In the genomic region with DNA sequence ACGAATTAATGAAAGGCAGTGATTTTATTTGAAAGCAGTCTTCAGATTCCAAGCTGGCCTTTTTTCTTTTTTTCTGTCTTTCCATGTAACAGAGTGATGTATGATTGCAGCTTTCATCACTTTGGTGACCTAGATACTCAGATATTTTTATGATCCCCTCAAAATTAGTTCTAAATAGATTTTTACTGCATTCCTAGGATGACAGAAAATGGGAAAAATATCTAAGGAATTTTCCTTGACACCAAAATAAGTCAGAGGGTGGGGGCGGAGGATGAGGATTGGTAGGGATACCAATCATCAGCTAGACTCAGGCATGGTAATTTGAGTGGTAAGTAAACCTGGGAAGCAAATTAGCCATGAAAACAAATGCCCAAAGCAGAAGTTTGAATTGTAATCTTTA, we compare ENCODE assay signal across 20 cellular contexts. TPM values are rescaled to one million over a fixed set of nuclear protein-coding genes. Genes with fewer than 3 reads are reported as not detected.
DNase-seq lines count a peak whose midpoint lies in the region; ATAC-seq and TF ChIP-seq lines count a peak whose summit lies in the region.
"Had no signal": no experiment of that assay in that cellular context is flagged by ENCODE, and none has a peak within 500 bp of the region (broad histone marks: within the 10 kb centered on the region; RNA-seq: fewer than 3 reads in every experiment).

No MANE protein-coding gene starts in this region.

- H3K27me3 ChIP-seq in SJSA1 (replicated peaks), result no peaks in the 10 kb centered on the region
- H3K27me3 ChIP-seq: right lobe of liver had no signal

- no peak overlapping the region for H3K27ac Mint-ChIP-seq in activated T-helper 17 cell treated with anti-CD3 and anti-CD28 coated beads, Interleukin-2, amount 50 U/mL, for 72 hours
- H3K27ac Mint-ChIP-seq: activated B cell treated with CpG ODN at 0.5 μM for 24 hours; activated naive CD4-positive, alpha-beta T cell treated with anti-CD3 and anti-CD28 coated beads, Interleukin-2, amount 50 U/mL, for 24 hours; nephron progenitor cell; stimulated activated naive B cell treated with anti-CD40 and anti-IgM and Interleukin-4, amounts not matched to agents 10 μg/mL and 1 μg/mL and 100 μg/mL, for 72 hours had no signal

- no peak for TF ChIP-seq CTCF in fibroblast of villous mesenchyme (IDR thresholded peaks at IDR 0.05; ENCODE audit: insufficient read depth, low read depth, low read length)

- H3K4me3 ChIP-seq in SJSA1 (no peak overlapping the region), fibroblast of villous mesenchyme (ENCODE audit: low read depth, low read length) (no peak overlapping the region)
- H3K4me3 ChIP-seq: right lobe of liver had no signal

- H3K9me3 ChIP-seq in SJSA1 (replicated peaks), result no peaks in the 10 kb centered on the region
- H3K9me3 ChIP-seq: right lobe of liver had no signal

- H3K27me3 Mint-ChIP-seq in activated T-helper 17 cell treated with anti-CD3 and anti-CD28 coated beads, Interleukin-2, amount 50 U/mL, for 72 hours, result no peaks in the 10 kb centered on the region
- H3K27me3 Mint-ChIP-seq: activated B cell treated with CpG ODN at 0.5 μM for 24 hours; stimulated activated naive B cell treated with anti-CD40 and anti-IgM and Interleukin-4, amounts not matched to agents 10 μg/mL and 1 μg/mL and 100 μg/mL, for 72 hours had no signal

- DNase-seq in A172 (ENCODE audit: low spot score) (peak; percentile 82), HCEC 1CT (peak; percentile 65), SJSA1 (ENCODE audit: low read depth in 1 of 2, low spot score in 2 of 2) (peak; percentile 80 to 88), fibroblast of villous mesenchyme (ENCODE audit: low read depth) (peak; percentile 24), NCI-H1694 (lab: John Stamatoyannopoulos, UW) (no peak), NCI-H1694 treated with DMSO at 0.1 percent for 48 hours (lab: John Stamatoyannopoulos, UW) (no peak)
- DNase-seq: 8988T; activated B cell treated with CpG ODN at 0.5 μM for 24 hours; activated CD8-positive, alpha-beta memory T cell treated with anti-CD3 and anti-CD28 coated beads, Interleukin-2, amount 50 U/mL, for 48 hours; Calu3; NCI-H2171; nephron progenitor cell; right lobe of liver; stimulated activated naive B cell treated with anti-CD40 and anti-IgM and Interleukin-4, amounts not matched to agents 10 μg/mL and 1 μg/mL and 100 μg/mL, for 72 hours had no signal

- peak overlapping the region; percentile 85 for H3K27ac ChIP-seq in SJSA1
- H3K27ac ChIP-seq: right lobe of liver had no signal

- H3K36me3 ChIP-seq in SJSA1, result no peaks in the 10 kb centered on the region
- H3K36me3 ChIP-seq: right lobe of liver had no signal

- peaks cover 18% of the 10 kb centered on the region for H3K4me1 ChIP-seq in SJSA1 (replicated peaks)
- H3K4me1 ChIP-seq: right lobe of liver had no signal

- H3K36me3 Mint-ChIP-seq in activated T-helper 17 cell treated with anti-CD3 and anti-CD28 coated beads, Interleukin-2, amount 50 U/mL, for 72 hours (ENCODE audit: low read depth), result no peaks in the 10 kb centered on the region
- H3K36me3 Mint-ChIP-seq: activated naive CD4-positive, alpha-beta T cell treated with anti-CD3 and anti-CD28 coated beads, Interleukin-2, amount 50 U/mL, for 24 hours; stimulated activated naive B cell treated with anti-CD40 and anti-IgM and Interleukin-4, amounts not matched to agents 10 μg/mL and 1 μg/mL and 100 μg/mL, for 72 hours had no signal

- H3K4me1 Mint-ChIP-seq in activated T-helper 17 cell treated with anti-CD3 and anti-CD28 coated beads, Interleukin-2, amount 50 U/mL, for 72 hours, result no peaks in the 10 kb centered on the region
- H3K4me1 Mint-ChIP-seq: activated naive CD4-positive, alpha-beta T cell treated with anti-CD3 and anti-CD28 coated beads, Interleukin-2, amount 50 U/mL, for 24 hours; central memory CD8-positive, alpha-beta T cell had no signal

- ATAC-seq in HG02885 (IDR thresholded peaks at IDR 0.05; ENCODE audit: poor library complexity, unreplicated experiment), result no peak
- no peak for ATAC-seq in activated T-helper 17 cell treated with anti-CD3 and anti-CD28 coated beads, Interleukin-2, amount 50 U/mL, for 72 hours (replicated peaks)
- ATAC-seq: right lobe of liver; stimulated activated naive B cell treated with anti-CD40 and anti-IgM and Interleukin-4, amounts not matched to agents 10 μg/mL and 1 μg/mL and 100 μg/mL, for 72 hours had no signal

- no peak overlapping the region for H3K4me3 Mint-ChIP-seq in activated T-helper 17 cell treated with anti-CD3 and anti-CD28 coated beads, Interleukin-2, amount 50 U/mL, for 72 hours
- H3K4me3 Mint-ChIP-seq: activated B cell treated with CpG ODN at 0.5 μM for 24 hours; activated naive CD4-positive, alpha-beta T cell treated with anti-CD3 and anti-CD28 coated beads, Interleukin-2, amount 50 U/mL, for 24 hours; central memory CD8-positive, alpha-beta T cell; nephron progenitor cell had no signal

- H3K9me3 Mint-ChIP-seq in activated T-helper 17 cell treated with anti-CD3 and anti-CD28 coated beads, Interleukin-2, amount 50 U/mL, for 72 hours, result no peaks in the 10 kb centered on the region
- H3K9me3 Mint-ChIP-seq: activated B cell treated with CpG ODN at 0.5 μM for 24 hours; activated naive CD4-positive, alpha-beta T cell treated with anti-CD3 and anti-CD28 coated beads, Interleukin-2, amount 50 U/mL, for 24 hours; central memory CD8-positive, alpha-beta T cell; stimulated activated naive B cell treated with anti-CD40 and anti-IgM and Interleukin-4, amounts not matched to agents 10 μg/mL and 1 μg/mL and 100 μg/mL, for 72 hours had no signal

RNA-seq across cellular contexts. Expression of a gene that starts 11.9 kb away (rescaled TPM):
- 259 and 290 TPM in 2 replicates for total RNA-seq in A172 (2014; rRNA removed; shearing (Covaris generic))
- 412 and 500 TPM in 2 replicates for total RNA-seq in SJSA1 (2014; rRNA removed; shearing (Covaris generic))
- 33.8 and 60.0 TPM in 2 replicates for total RNA-seq in fibroblast of villous mesenchyme
- total RNA-seq in activated T-helper 17 cell treated with anti-CD3 and anti-CD28 coated beads, Interleukin-2, amount 50 U/mL, for 72 hours, result 100 to 1,000 TPM; 431 to 468 TPM

RNA-seq across cellular contexts. Expression of a gene that starts 24.7 kb away (rescaled TPM):
- total RNA-seq in A172 (2014; rRNA removed; shearing (Covaris generic)), result 69.5 and 80.4 TPM in 2 replicates
- 39.0 and 61.7 TPM in 2 replicates for total RNA-seq in SJSA1 (2014; rRNA removed; shearing (Covaris generic))
- total RNA-seq in fibroblast of villous mesenchyme, result 13.2 and 21.2 TPM in 2 replicates
- total RNA-seq in activated T-helper 17 cell treated with anti-CD3 and anti-CD28 coated beads, Interleukin-2, amount 50 U/mL, for 72 hours, result 10 to 100 TPM; 31.7 to 57.4 TPM

RNA-seq across cellular contexts. Expression of a gene that starts 52.8 kb away (rescaled TPM):
- total RNA-seq in A172 (2014; rRNA removed; shearing (Covaris generic)), result not detected in 2 replicates
- total RNA-seq in SJSA1 (2014; rRNA removed; shearing (Covaris generic)), result not detected in 2 replicates
- total RNA-seq in fibroblast of villous mesenchyme, result under 0.01 and 0.32 TPM in 2 replicates
- not detected for total RNA-seq in activated T-helper 17 cell treated with anti-CD3 and anti-CD28 coated beads, Interleukin-2, amount 50 U/mL, for 72 hours
- total RNA-seq: activated B cell treated with CpG ODN at 0.5 μM for 24 hours, Calu3, endothelial cell of umbilical vein, HT-29, right lobe of liver had no signal

Comparison
In these comparisons a context has a peak if more than half of its experiments do, and no peak if none do; other contexts are left out.
1. DNase-seq: peak in A172 (single experiment), HCEC 1CT (single experiment), SJSA1 (2 of 2) and fibroblast of villous mesenchyme (single experiment); none in NCI-H1694 (single experiment) and NCI-H1694 treated with DMSO at 0.1 percent for 48 hours (single experiment).